8 cellular contexts compared by ENCODE assay signal in the genomic region with DNA sequence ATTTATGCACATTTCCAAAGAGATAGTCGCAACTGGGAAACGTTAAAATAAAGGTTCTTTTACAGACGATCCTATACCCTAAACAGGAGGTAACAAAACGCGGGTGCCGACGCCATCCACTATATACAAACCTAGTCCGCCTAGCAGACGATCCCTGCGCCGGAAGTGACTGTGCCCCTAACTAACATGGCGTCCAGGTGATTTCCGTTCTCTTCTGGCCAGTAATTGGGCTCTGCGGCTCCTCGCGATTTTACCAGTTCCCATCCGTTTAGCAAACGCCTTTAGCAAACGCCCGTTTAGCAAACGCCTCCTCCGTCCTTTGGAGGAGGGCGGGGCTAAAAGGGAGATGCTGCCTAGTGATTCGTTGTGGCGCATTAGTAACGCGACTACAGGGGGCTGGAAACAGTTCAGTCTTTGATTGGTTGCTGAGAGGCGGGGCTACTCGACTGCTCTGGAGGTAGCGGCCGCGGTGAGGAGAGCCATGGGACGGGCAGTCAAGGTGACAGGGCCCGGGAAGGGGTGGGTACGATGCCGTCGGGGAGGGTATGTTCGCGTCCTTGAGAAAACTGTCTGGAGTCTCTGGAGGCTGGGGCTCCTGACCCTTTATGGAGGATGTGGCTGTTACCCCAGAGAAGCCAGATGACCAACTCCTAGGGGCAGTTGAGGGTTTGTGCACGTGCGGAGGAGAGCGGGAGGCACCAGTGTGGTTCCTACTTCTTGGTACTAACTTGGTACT. TPM values are rescaled to one million over a fixed set of nuclear protein-coding genes. Genes with fewer than 3 reads are reported as not detected.
A peak's percentile ranks its signal among the peaks of the same experiment; 100 is the strongest.
DNase-seq lines count a peak whose midpoint lies in the region; ATAC-seq and TF ChIP-seq lines count a peak whose summit lies in the region.

A gene (plus strand): TSS at position 405 of the 736 bp plus-strand sequence. CDS start 77 bp downstream, at position 482.

- TF ChIP-seq CTCF in dorsolateral prefrontal cortex (IDR thresholded peaks at IDR 0.05 in 54 of 56, conservative IDR thresholded peaks at IDR 0.05 in 2 of 56; ENCODE audit: low read depth in 1 of 56, partially characterized antibody in 56 of 56) (peak in 34 of 56 donors; percentile 3 to 57 (median 32)), right lobe of liver (IDR thresholded peaks at IDR 0.05) (no peak)

- CTCF ChIA-PET in activated CD4-positive, alpha-beta memory T cell treated with anti-CD3 and anti-CD28 coated beads for 36 hours (lab: Charles Lee) = interaction anchor here (1.2 kb wide), 1 partner anchor 246 kb away, joined by 3 read pairs; no protein-coding TSS in a partner anchor

- peak within 1 kb of the TSS; percentile 92 for H3K27ac Mint-ChIP-seq in activated CD4-positive, alpha-beta memory T cell treated with anti-CD3 and anti-CD28 coated beads for 36 hours

- H3K4me3 ChIP-seq in dorsolateral prefrontal cortex = peak within 1 kb of the TSS; percentile 60 to 92 (median 80)
- H3K4me3 ChIP-seq in right lobe of liver = peak within 1 kb of the TSS; percentile 59 to 66 (median 65)

- H3K27me3 ChIP-seq in dorsolateral prefrontal cortex = no peaks in the 10 kb centered on the region
- H3K27me3 ChIP-seq in right lobe of liver = no peaks in the 10 kb centered on the region

- peaks cover 37% of the 10 kb centered on the region for H3K4me1 Mint-ChIP-seq in activated CD4-positive, alpha-beta memory T cell treated with anti-CD3 and anti-CD28 coated beads for 36 hours (ENCODE audit: low read depth)

- TF ChIP-seq POLR2A in right lobe of liver (IDR thresholded peaks at IDR 0.05) = peak; percentile 63

- H3K36me3 ChIP-seq in right lobe of liver = no peaks in the 10 kb centered on the region

- H3K9me3 ChIP-seq in right lobe of liver = no peaks in the 10 kb centered on the region

- peaks cover 0 to 5% (median 0%) of the 10 kb centered on the region in 4 donors for H3K4me1 ChIP-seq in right lobe of liver

- WGBS in right lobe of liver (ENCODE audit: insufficient coverage, low coverage, low lambda C conversion rate, missing lambda C conversion rate) = 1% methylated on average over 15 of the region's 42 CpGs

- ATAC-seq in GM19438 (IDR thresholded peaks at IDR 0.05; ENCODE audit: low read depth, unreplicated experiment) = peak; percentile 98
- ATAC-seq in HG03575 (IDR thresholded peaks at IDR 0.05; ENCODE audit: extremely low read depth, insufficient number of reproducible peaks, low FRiP score, unreplicated experiment) = peak; percentile 93
- peak; percentile 98 to 99 (median 98) for ATAC-seq in right lobe of liver

- peaks cover 2% of the 10 kb centered on the region for H3K36me3 Mint-ChIP-seq in activated CD4-positive, alpha-beta memory T cell treated with anti-CD3 and anti-CD28 coated beads for 36 hours

- peak within 1 kb of the TSS; percentile 97 for H3K4me3 Mint-ChIP-seq in activated CD4-positive, alpha-beta memory T cell treated with anti-CD3 and anti-CD28 coated beads for 36 hours

- intact Hi-C loops in activated CD4-positive, alpha-beta memory T cell treated with anti-CD3 and anti-CD28 coated beads for 36 hours (cut with micrococcal nuclease) = loop anchor here (1.0 to 10.0 kb wide), 9 partner anchors 39 to 464 kb away; a partner anchor contains a TSS
- intact Hi-C loops in dorsolateral prefrontal cortex (cut with DNase I) (loop anchor here in 1 of 2 donors (2.0 kb wide), 1 partner anchor 244 kb away; no protein-coding TSS in a partner anchor), right lobe of liver (cut with DNase I) (no loop called here)

- POLR2A ChIA-PET in activated CD4-positive, alpha-beta memory T cell treated with anti-CD3 and anti-CD28 coated beads for 36 hours (lab: Charles Lee) = no interaction called here

- H3K27ac ChIP-seq in dorsolateral prefrontal cortex = peak within 1 kb of the TSS; percentile 57 to 99 (median 91)
- H3K27ac ChIP-seq in right lobe of liver = peak within 1 kb of the TSS; percentile 47 to 65 (median 48)

- H3K27me3 Mint-ChIP-seq in activated CD4-positive, alpha-beta memory T cell treated with anti-CD3 and anti-CD28 coated beads for 36 hours = no peaks in the 10 kb centered on the region

- H3K9me3 Mint-ChIP-seq in activated CD4-positive, alpha-beta memory T cell treated with anti-CD3 and anti-CD28 coated beads for 36 hours = no peaks in the 10 kb centered on the region

- DNase-seq in CD1c-positive myeloid dendritic cell (ENCODE audit: extremely low spot score) (peak; percentile 99), NCI-H82 treated with DMSO at 0.1 percent for 48 hours (lab: John Stamatoyannopoulos, UW; ENCODE audit: unreplicated experiment) (peak; percentile 99), dorsolateral prefrontal cortex (peak; percentile 84 to 99 (median 96)), right lobe of liver (peak; percentile 93 to 98 (median 96))
- peak; percentile 98 for DNase-seq in activated CD4-positive, alpha-beta memory T cell treated with anti-CD3 and anti-CD28 coated beads for 36 hours
- DNase-seq in stimulated activated CD4-positive, alpha-beta T cell treated with anti-CD3 and anti-CD28 coated beads, Interleukin-4, amount 100 ng/mL, for 4 hours = peak; percentile 81 to 98

RNA-seq across cellular contexts. Expression of the gene that starts here (rescaled TPM):
- total RNA-seq in activated CD4-positive, alpha-beta memory T cell treated with anti-CD3 and anti-CD28 coated beads for 36 hours = 10 to 100 TPM; 16.6 to 18.6 TPM
- total RNA-seq in dorsolateral prefrontal cortex (10 to 100 TPM; 15.9 to 37.3 (median 23.7) TPM), right lobe of liver (1 to 10 TPM; 4.4 to 9.5 (median 5.6) TPM)

Comparison
In these comparisons a context has a peak if more than half of its experiments do, and no peak if none do; other contexts are left out.
1. Peak in every context shown above with its lines: DNase-seq, ATAC-seq, H3K4me3 ChIP-seq and H3K27ac ChIP-seq.
2. CTCF ChIP-seq: peak in dorsolateral prefrontal cortex (34 of 56); none in right lobe of liver (0 of 4).